In genomic region chr4:179447308-179447707, GRCh38 we compare ENCODE assay signal across 1 cellular context.
A peak's percentile ranks its signal among the peaks of the same experiment; 100 is the strongest.
TF ChIP-seq lines count a peak whose summit lies in the region.

No MANE protein-coding gene starts in this region.

TF ChIP-seq in H1, 55 proteins besides CTCF, POLR2A, EP300 and RAD21 (continued from another document):
- TF ChIP-seq CHD7 (IDR thresholded peaks at IDR 0.05; ENCODE audit: insufficient replicate concordance, low read length) (no peak), ATF3 (IDR thresholded peaks at IDR 0.05; ENCODE audit: insufficient read depth, low read depth, low read length) (no peak), ASH2L (IDR thresholded peaks at IDR 0.05; ENCODE audit: low read length) (no peak), CBX8 (IDR thresholded peaks at IDR 0.05; ENCODE audit: borderline replicate concordance, low read depth, low read length) (no peak), MAX (IDR thresholded peaks at IDR 0.05) (no peak), ATF2 (IDR thresholded peaks at IDR 0.05; ENCODE audit: low read length) (no peak), MAFK (IDR thresholded peaks at IDR 0.05; ENCODE audit: low read depth, low read length) (peak; percentile 86), POLR2AphosphoS5 (IDR thresholded peaks at IDR 0.05; ENCODE audit: low read depth, low read length) (no peak), CREB1 (IDR thresholded peaks at IDR 0.05) (no peak), BACH1 (IDR thresholded peaks at IDR 0.05; ENCODE audit: low read length) (peak; percentile 94)
